Comparison of ENCODE assay signal across 28 cellular contexts in genomic region chr14:76495983-76496382, GRCh38.
"Had no signal": no experiment of that assay in that cellular context is flagged by ENCODE, and none has a peak within 500 bp of the region (broad histone marks: within the 10 kb centered on the region; RNA-seq: fewer than 3 reads in every experiment).

No MANE protein-coding gene starts in this region.

- H3K9ac ChIP-seq: neural progenitor cell, parathyroid adenoma had no signal

- H3K36me3 ChIP-seq: gastroesophageal sphincter, heart left ventricle, left lung, neural progenitor cell, right lobe of liver, stomach, thyroid gland, vagina had no signal

- DNase-seq: dorsolateral prefrontal cortex; effector CD4-positive, alpha-beta T cell; foreskin keratinocyte; heart left ventricle; left cardiac atrium; left lung; mesenchymal stem cell; mucosa of descending colon; naive B cell; small intestine; stimulated activated CD4-positive, alpha-beta T cell treated with anti-CD3 and anti-CD28 coated beads, Interleukin-2, amount 100 ng/mL, for 24 hours; stimulated activated CD4-positive, alpha-beta T cell treated with anti-CD3 and anti-CD28 coated beads, Interleukin-4, amount 100 ng/mL, for 24 hours; stimulated activated naive CD4-positive, alpha-beta T cell treated with Interleukin-2 at 50 U/mL for 16 hours; stomach; thyroid gland; trophoblast cell had no signal

- H3K27ac ChIP-seq: dorsolateral prefrontal cortex, epithelial cell of prostate, foreskin keratinocyte, gastroesophageal sphincter, heart left ventricle, hepatocyte, left lung, neural progenitor cell, parathyroid adenoma, right lobe of liver, stomach, thyroid gland, vagina had no signal

- H3K79me2 ChIP-seq: hepatocyte, parathyroid adenoma had no signal

- H3K4me1 Mint-ChIP-seq: naive B cell; stimulated activated effector memory CD8-positive, alpha-beta T cell treated with anti-CD3 and anti-CD28 coated beads, Interleukin-12 subunit alpha, Interleukin-12 subunit beta, amount 100 ng/mL, for 72 hours had no signal

- H2AFZ ChIP-seq: hepatocyte, neural progenitor cell, parathyroid adenoma had no signal

- FAIRE-seq: colon, islet of Langerhans, small intestine had no signal

- ATAC-seq: esophagus mucosa; foreskin keratinocyte; gastroesophageal sphincter; heart left ventricle; left cardiac atrium; left lung; mucosa of descending colon; right lobe of liver; stimulated activated effector memory CD8-positive, alpha-beta T cell treated with anti-CD3 and anti-CD28 coated beads, Interleukin-12 subunit alpha, Interleukin-12 subunit beta, amount 100 ng/mL, for 72 hours had no signal

- H3K9me3 ChIP-seq: gastroesophageal sphincter, heart left ventricle, left lung, mucosa of descending colon, right lobe of liver, stomach, thyroid gland, vagina had no signal

- H3K4me3 Mint-ChIP-seq: mesothelial cell of epicardium; naive B cell; neural progenitor cell; stimulated activated effector memory CD8-positive, alpha-beta T cell treated with anti-CD3 and anti-CD28 coated beads, Interleukin-12 subunit alpha, Interleukin-12 subunit beta, amount 100 ng/mL, for 72 hours had no signal

- H3K27ac Mint-ChIP-seq: mesothelial cell of epicardium; naive B cell; neural progenitor cell; stimulated activated effector memory CD8-positive, alpha-beta T cell treated with anti-CD3 and anti-CD28 coated beads, Interleukin-12 subunit alpha, Interleukin-12 subunit beta, amount 100 ng/mL, for 72 hours had no signal

- H3K27me3 ChIP-seq: foreskin keratinocyte, heart left ventricle, hepatocyte, neural progenitor cell, right lobe of liver, thyroid gland, vagina had no signal

- H3K9me3 Mint-ChIP-seq: mesothelial cell of epicardium; neural progenitor cell; stimulated activated effector memory CD8-positive, alpha-beta T cell treated with anti-CD3 and anti-CD28 coated beads, Interleukin-12 subunit alpha, Interleukin-12 subunit beta, amount 100 ng/mL, for 72 hours had no signal

- H3K4me2 ChIP-seq: hepatocyte, neural progenitor cell had no signal

- H3K4me1 ChIP-seq: foreskin keratinocyte, gastroesophageal sphincter, left lung, neural progenitor cell, parathyroid adenoma, right lobe of liver, stomach, vagina had no signal

- H3K4me3 ChIP-seq: dorsolateral prefrontal cortex, gastroesophageal sphincter, heart left ventricle, hepatocyte, left lung, mucosa of descending colon, neural progenitor cell, right lobe of liver, stomach, thyroid gland, vagina had no signal

- H3K36me3 Mint-ChIP-seq: mesothelial cell of epicardium; naive B cell; neural progenitor cell; stimulated activated effector memory CD8-positive, alpha-beta T cell treated with anti-CD3 and anti-CD28 coated beads, Interleukin-12 subunit alpha, Interleukin-12 subunit beta, amount 100 ng/mL, for 72 hours had no signal
